In genomic region chr19:44753619-44753931, GRCh38 we compare ENCODE assay signal across 8 cellular contexts. TPM values are rescaled to one million over a fixed set of nuclear protein-coding genes. Genes with fewer than 3 reads are reported as not detected.
DNase-seq lines count a peak whose midpoint lies in the region; ATAC-seq lines count a peak whose summit lies in the region.

No MANE protein-coding gene starts in this region.

- H3K9me3 ChIP-seq in ES-I3 (ENCODE audit: control insufficient read depth, insufficient read depth, low read length) (no peaks in the 10 kb centered on the region), SK-N-MC (ENCODE audit: low read depth, low read length) (no peaks in the 10 kb centered on the region), esophagus (ENCODE audit: control insufficient read depth in 2 of 2, insufficient read depth in 1 of 2, low read depth in 1 of 2, low read length in 1 of 2) (no peaks in the 10 kb centered on the region), trophoblast cell (ENCODE audit: insufficient read depth, low read depth, low read length) (peaks cover 5% of the 10 kb centered on the region)

- ATAC-seq in HG02759 (IDR thresholded peaks at IDR 0.05; ENCODE audit: unreplicated experiment): no peak

- no peak overlapping the region for H3K23ac ChIP-seq in trophoblast cell (ENCODE audit: low read length)

- H2AFZ ChIP-seq in trophoblast cell (ENCODE audit: insufficient read depth, low read length, poor library complexity): no peak overlapping the region

- H3K79me1 ChIP-seq in trophoblast cell (ENCODE audit: low read length): peaks cover 6% of the 10 kb centered on the region

- H2BK5ac ChIP-seq in trophoblast cell (ENCODE audit: low read depth, low read length, poor library complexity): no peak overlapping the region

- H3K4ac ChIP-seq in trophoblast cell (ENCODE audit: low read depth, low read length): no peak overlapping the region

- H2AK5ac ChIP-seq in trophoblast cell (ENCODE audit: low read length): no peak overlapping the region

- H3K79me2 ChIP-seq in trophoblast cell (ENCODE audit: control insufficient read depth, insufficient read depth, low read length, poor library complexity): no peaks in the 10 kb centered on the region

- 0 out of 2 replicates have a peak overlapping the region, but pooled peaks have one; percentile 42 for H3K27ac ChIP-seq in SK-N-MC
- H3K27ac ChIP-seq in esophagus (ENCODE audit: low read depth in 2 of 2, low read length in 1 of 2): peak overlapping the region; percentile 95 to 98
- H3K27ac ChIP-seq in trophoblast cell (ENCODE audit: low read depth, low read length): no peak overlapping the region

- H3K4me1 ChIP-seq in ES-I3 (ENCODE audit: insufficient read depth, low read length): peaks cover 13% of the 10 kb centered on the region
- H3K4me1 ChIP-seq in esophagus (ENCODE audit: control insufficient read depth in 2 of 2, insufficient read depth in 2 of 2, low read length in 1 of 2): peaks cover 4 to 30% of the 10 kb centered on the region in 2 donors
- peaks cover 26 to 29% of the 10 kb centered on the region in 2 experiments for H3K4me1 ChIP-seq in trophoblast cell (ENCODE audit: control insufficient read depth in 1 of 2, insufficient read depth in 2 of 2, low read length in 2 of 2)

- H3K9ac ChIP-seq in ES-I3 (ENCODE audit: low read depth, low read length) (peak overlapping the region; percentile 64; the same call in 1 of the 2 replicates), SK-N-MC (ENCODE audit: insufficient read length) (no peak overlapping the region), trophoblast cell (ENCODE audit: low read length) (no peak overlapping the region)

- no peak overlapping the region for H2BK120ac ChIP-seq in trophoblast cell (ENCODE audit: insufficient read depth, low read length, poor library complexity)

- H3K36me3 ChIP-seq in ES-I3 (ENCODE audit: insufficient read depth, low read length) (no peaks in the 10 kb centered on the region), SK-N-MC (ENCODE audit: insufficient read depth, low read length) (no peaks in the 10 kb centered on the region; the same call in none of the 2 replicates), esophagus (ENCODE audit: control insufficient read depth in 2 of 2, insufficient read depth in 2 of 2, low read length in 1 of 2) (peaks cover 4 to 37% of the 10 kb centered on the region in 2 donors), trophoblast cell (ENCODE audit: control insufficient read depth in 1 of 2, insufficient read depth in 2 of 2, low read length in 2 of 2) (no peaks in the 10 kb centered on the region)

- H3K27me3 ChIP-seq in esophagus (ENCODE audit: control insufficient read depth in 1 of 2, insufficient read depth in 2 of 2, low read length in 2 of 2): no peaks in the 10 kb centered on the region
- peaks cover 26% of the 10 kb centered on the region for H3K27me3 ChIP-seq in trophoblast cell (ENCODE audit: insufficient read depth, low read length)

- H4K12ac ChIP-seq in trophoblast cell (ENCODE audit: low read depth, low read length): no peak overlapping the region

- no peak overlapping the region for H4K8ac ChIP-seq in trophoblast cell (ENCODE audit: low read depth, low read length)

- no peak overlapping the region for H4K91ac ChIP-seq in trophoblast cell (ENCODE audit: low read depth, low read length)

- DNase-seq in SK-N-MC (ENCODE audit: low read depth, low spot score) (no peak), trophoblast cell (no peak), OCI-M1 (lab: John Stamatoyannopoulos, UW) (no peak), NCI-H446 (lab: John Stamatoyannopoulos, UW) (no peak)
- no peak for DNase-seq in stimulated activated CD4-positive, alpha-beta T cell treated with anti-CD3 and anti-CD28 coated beads, Interleukin-12 subunit alpha, Interleukin-12 subunit beta, amount 100 ng/mL, for 4 hours

- H3K4me3 ChIP-seq in SK-N-MC: peak overlapping the region; percentile 49; the same call in 1 of the 2 replicates
- peak overlapping the region; percentile 42 to 45 for H3K4me3 ChIP-seq in esophagus (ENCODE audit: low read depth in 1 of 2, low read length in 2 of 2)
- H3K4me3 ChIP-seq in trophoblast cell (ENCODE audit: low read depth, low read length): no peak overlapping the region

- H3K14ac ChIP-seq in trophoblast cell (ENCODE audit: low read length): no peak overlapping the region

- H3K18ac ChIP-seq in trophoblast cell (ENCODE audit: low read length): no peak overlapping the region

- WGBS in esophagus, 2 donors: 0 to 1% methylated on average over 10 to 12 of the region's 12 CpGs
- WGBS in trophoblast cell (ENCODE audit: extremely low coverage, insufficient coverage, insufficient read length): no CpG with 5 or more reads among the region's 12 CpGs

- H3K4me2 ChIP-seq in trophoblast cell (ENCODE audit: low read length): peak overlapping the region; percentile 66

- no peak overlapping the region for H2BK12ac ChIP-seq in trophoblast cell (ENCODE audit: low read length)

RNA-seq across cellular contexts. Expression of gene BCL3, which starts 5.1 kb away (rescaled TPM):
- polyA plus RNA-seq in esophagus: 100 to 1,000 TPM in 1 of 2 donors, 10 to 100 TPM in 1; 64.5 to 107 TPM
- polyA plus RNA-seq in trophoblast cell (2013): 1.7 and 2.0 TPM in 2 replicates

RNA-seq across cellular contexts. Expression of gene CBLC, which starts 24.1 kb away (rescaled TPM):
- 10 to 100 TPM; 35.0 to 39.4 TPM for polyA plus RNA-seq in esophagus
- polyA plus RNA-seq in trophoblast cell (2013): 1.4 and 1.7 TPM in 2 replicates

RNA-seq across cellular contexts. Expression of gene CEACAM16, which starts 54.6 kb away (rescaled TPM):
- under 1 TPM in 1 of 2 donors, not detected in 1; 0.16 TPM for polyA plus RNA-seq in esophagus
- not detected in 2 replicates for polyA plus RNA-seq in trophoblast cell (2013)

RNA-seq across cellular contexts. Expression of gene BCAM, which starts 55.3 kb away (rescaled TPM):
- 10 to 100 TPM; 18.0 to 22.1 TPM for polyA plus RNA-seq in esophagus
- polyA plus RNA-seq in trophoblast cell (2013): 33.0 and 36.2 TPM in 2 replicates
